Comparison of ENCODE assay signal across 1 cellular context in the genomic region with DNA sequence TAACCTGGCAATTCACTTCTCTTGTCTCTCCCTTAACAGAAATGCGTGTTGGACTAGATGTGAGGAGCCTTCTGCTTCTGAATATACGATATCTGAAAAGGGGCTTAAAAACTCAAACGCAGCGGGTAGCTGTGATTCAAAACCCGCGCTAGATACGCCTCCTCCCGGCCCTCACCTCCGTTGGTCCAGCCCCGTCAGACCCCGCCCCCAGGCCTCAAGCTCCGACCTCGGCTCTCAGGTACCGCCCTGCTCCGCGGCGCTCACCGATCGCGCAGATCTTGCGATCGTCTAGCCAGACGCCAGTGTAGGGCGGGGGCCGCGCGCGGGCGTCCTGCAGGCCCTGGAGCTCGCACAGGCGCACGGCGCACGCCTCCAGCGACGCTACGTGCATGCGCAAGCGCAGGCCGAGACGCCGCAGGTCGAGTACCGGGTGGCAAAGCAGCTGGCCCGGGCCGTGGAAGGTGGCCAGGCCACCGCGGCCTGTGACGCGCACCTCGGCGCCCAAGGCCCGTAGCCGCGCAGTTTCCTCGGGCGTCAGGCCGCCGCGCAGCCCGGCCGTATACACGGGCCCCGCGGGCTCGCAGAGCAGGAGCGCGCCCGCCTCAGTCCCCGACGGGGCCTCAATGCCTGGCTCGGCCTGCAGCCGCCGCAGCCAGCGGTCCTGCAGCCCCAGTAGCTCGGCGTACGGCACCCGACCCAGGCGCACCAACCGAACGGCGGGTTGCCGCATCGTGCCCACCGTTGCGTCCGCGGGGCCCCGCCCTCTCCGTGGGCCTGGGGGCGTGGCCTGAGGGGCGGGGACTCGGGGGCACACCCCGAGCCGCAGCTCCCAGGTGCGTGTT.
TF ChIP-seq lines count a peak whose summit lies in the region.

A gene (minus strand): TSS at position 751 of the 842 bp plus-strand sequence. CDS start 21 bp downstream, at position 730.

TF ChIP-seq in K562, 482 proteins besides CTCF, POLR2A, EP300 and RAD21 (continued from another document and continues in another):
- TF ChIP-seq, protein P1, sequence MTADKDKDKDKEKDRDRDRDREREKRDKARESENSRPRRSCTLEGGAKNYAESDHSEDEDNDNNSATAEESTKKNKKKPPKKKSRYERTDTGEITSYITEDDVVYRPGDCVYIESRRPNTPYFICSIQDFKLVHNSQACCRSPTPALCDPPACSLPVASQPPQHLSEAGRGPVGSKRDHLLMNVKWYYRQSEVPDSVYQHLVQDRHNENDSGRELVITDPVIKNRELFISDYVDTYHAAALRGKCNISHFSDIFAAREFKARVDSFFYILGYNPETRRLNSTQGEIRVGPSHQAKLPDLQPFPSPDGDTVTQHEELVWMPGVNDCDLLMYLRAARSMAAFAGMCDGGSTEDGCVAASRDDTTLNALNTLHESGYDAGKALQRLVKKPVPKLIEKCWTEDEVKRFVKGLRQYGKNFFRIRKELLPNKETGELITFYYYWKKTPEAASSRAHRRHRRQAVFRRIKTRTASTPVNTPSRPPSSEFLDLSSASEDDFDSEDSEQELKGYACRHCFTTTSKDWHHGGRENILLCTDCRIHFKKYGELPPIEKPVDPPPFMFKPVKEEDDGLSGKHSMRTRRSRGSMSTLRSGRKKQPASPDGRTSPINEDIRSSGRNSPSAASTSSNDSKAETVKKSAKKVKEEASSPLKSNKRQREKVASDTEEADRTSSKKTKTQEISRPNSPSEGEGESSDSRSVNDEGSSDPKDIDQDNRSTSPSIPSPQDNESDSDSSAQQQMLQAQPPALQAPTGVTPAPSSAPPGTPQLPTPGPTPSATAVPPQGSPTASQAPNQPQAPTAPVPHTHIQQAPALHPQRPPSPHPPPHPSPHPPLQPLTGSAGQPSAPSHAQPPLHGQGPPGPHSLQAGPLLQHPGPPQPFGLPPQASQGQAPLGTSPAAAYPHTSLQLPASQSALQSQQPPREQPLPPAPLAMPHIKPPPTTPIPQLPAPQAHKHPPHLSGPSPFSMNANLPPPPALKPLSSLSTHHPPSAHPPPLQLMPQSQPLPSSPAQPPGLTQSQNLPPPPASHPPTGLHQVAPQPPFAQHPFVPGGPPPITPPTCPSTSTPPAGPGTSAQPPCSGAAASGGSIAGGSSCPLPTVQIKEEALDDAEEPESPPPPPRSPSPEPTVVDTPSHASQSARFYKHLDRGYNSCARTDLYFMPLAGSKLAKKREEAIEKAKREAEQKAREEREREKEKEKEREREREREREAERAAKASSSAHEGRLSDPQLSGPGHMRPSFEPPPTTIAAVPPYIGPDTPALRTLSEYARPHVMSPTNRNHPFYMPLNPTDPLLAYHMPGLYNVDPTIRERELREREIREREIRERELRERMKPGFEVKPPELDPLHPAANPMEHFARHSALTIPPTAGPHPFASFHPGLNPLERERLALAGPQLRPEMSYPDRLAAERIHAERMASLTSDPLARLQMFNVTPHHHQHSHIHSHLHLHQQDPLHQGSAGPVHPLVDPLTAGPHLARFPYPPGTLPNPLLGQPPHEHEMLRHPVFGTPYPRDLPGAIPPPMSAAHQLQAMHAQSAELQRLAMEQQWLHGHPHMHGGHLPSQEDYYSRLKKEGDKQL (CRISPR knock-in tag; IDR thresholded peaks at IDR 0.05; ENCODE audit: borderline replicate concordance): no peak
- TF ChIP-seq, protein P2, sequence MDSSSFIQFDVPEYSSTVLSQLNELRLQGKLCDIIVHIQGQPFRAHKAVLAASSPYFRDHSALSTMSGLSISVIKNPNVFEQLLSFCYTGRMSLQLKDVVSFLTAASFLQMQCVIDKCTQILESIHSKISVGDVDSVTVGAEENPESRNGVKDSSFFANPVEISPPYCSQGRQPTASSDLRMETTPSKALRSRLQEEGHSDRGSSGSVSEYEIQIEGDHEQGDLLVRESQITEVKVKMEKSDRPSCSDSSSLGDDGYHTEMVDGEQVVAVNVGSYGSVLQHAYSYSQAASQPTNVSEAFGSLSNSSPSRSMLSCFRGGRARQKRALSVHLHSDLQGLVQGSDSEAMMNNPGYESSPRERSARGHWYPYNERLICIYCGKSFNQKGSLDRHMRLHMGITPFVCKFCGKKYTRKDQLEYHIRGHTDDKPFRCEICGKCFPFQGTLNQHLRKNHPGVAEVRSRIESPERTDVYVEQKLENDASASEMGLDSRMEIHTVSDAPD (CRISPR knock-in tag; IDR thresholded peaks at IDR 0.05): no peak
- TF ChIP-seq, protein P3, sequence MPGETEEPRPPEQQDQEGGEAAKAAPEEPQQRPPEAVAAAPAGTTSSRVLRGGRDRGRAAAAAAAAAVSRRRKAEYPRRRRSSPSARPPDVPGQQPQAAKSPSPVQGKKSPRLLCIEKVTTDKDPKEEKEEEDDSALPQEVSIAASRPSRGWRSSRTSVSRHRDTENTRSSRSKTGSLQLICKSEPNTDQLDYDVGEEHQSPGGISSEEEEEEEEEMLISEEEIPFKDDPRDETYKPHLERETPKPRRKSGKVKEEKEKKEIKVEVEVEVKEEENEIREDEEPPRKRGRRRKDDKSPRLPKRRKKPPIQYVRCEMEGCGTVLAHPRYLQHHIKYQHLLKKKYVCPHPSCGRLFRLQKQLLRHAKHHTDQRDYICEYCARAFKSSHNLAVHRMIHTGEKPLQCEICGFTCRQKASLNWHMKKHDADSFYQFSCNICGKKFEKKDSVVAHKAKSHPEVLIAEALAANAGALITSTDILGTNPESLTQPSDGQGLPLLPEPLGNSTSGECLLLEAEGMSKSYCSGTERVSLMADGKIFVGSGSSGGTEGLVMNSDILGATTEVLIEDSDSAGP (CRISPR knock-in tag; IDR thresholded peaks at IDR 0.05): no peak
- TF ChIP-seq RFX7 (CRISPR knock-in tag; IDR thresholded peaks at IDR 0.05): no peak
- no peak for TF ChIP-seq NCOA4 (IDR thresholded peaks at IDR 0.05; ENCODE audit: partially characterized antibody)
- peak; percentile 87 for TF ChIP-seq FUS (optimal IDR thresholded peaks at IDR 0.05; ENCODE audit: low read depth, low read length)
- no peak for TF ChIP-seq IFI16 (CRISPR knock-in tag; IDR thresholded peaks at IDR 0.05)
- TF ChIP-seq ZNF785 (CRISPR knock-in tag; IDR thresholded peaks at IDR 0.05): no peak
- no peak for TF ChIP-seq SMAD3 (CRISPR knock-in tag; conservative IDR thresholded peaks at IDR 0.05)
- TF ChIP-seq JUNB (CRISPR knock-in tag; conservative IDR thresholded peaks at IDR 0.05): no peak
- no peak for TF ChIP-seq ZNF707 (CRISPR knock-in tag; conservative IDR thresholded peaks at IDR 0.05)
- TF ChIP-seq, protein P4, sequence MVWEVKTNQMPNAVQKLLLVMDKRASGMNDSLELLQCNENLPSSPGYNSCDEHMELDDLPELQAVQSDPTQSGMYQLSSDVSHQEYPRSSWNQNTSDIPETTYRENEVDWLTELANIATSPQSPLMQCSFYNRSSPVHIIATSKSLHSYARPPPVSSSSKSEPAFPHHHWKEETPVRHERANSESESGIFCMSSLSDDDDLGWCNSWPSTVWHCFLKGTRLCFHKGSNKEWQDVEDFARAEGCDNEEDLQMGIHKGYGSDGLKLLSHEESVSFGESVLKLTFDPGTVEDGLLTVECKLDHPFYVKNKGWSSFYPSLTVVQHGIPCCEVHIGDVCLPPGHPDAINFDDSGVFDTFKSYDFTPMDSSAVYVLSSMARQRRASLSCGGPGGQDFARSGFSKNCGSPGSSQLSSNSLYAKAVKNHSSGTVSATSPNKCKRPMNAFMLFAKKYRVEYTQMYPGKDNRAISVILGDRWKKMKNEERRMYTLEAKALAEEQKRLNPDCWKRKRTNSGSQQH (CRISPR knock-in tag; IDR thresholded peaks at IDR 0.05): no peak
- TF ChIP-seq RBBP5 (IDR thresholded peaks at IDR 0.05; ENCODE audit: borderline replicate concordance, insufficient read depth, low read length, poor library complexity, severe bottlenecking): peak; percentile 78
- TF ChIP-seq FOS (IDR thresholded peaks at IDR 0.05; ENCODE audit: extremely low read depth, insufficient read length): no peak
- no peak for TF ChIP-seq PRPF4 (IDR thresholded peaks at IDR 0.05; ENCODE audit: insufficient read depth, low read depth, low read length, poor library complexity, severe bottlenecking)
- TF ChIP-seq ZNF668 (CRISPR knock-in tag; IDR thresholded peaks at IDR 0.05): no peak
- peak; percentile 52; the same call in 1 of the 2 replicates for TF ChIP-seq ETV5 (CRISPR knock-in tag; IDR thresholded peaks at IDR 0.05; ENCODE audit: low read depth)
- TF ChIP-seq SMAD1 (IDR thresholded peaks at IDR 0.05; ENCODE audit: low read depth, low read length, partially characterized antibody): no peak
- TF ChIP-seq PTBP1 (IDR thresholded peaks at IDR 0.05; ENCODE audit: low read depth, low read length): no peak
- TF ChIP-seq, protein P5, sequence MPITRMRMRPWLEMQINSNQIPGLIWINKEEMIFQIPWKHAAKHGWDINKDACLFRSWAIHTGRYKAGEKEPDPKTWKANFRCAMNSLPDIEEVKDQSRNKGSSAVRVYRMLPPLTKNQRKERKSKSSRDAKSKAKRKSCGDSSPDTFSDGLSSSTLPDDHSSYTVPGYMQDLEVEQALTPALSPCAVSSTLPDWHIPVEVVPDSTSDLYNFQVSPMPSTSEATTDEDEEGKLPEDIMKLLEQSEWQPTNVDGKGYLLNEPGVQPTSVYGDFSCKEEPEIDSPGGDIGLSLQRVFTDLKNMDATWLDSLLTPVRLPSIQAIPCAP (CRISPR knock-in tag; IDR thresholded peaks at IDR 0.05; ENCODE audit: borderline replicate concordance): no peak
- TF ChIP-seq ZNF133 (CRISPR knock-in tag; IDR thresholded peaks at IDR 0.05): no peak
- no peak for TF ChIP-seq COPS2 (conservative IDR thresholded peaks at IDR 0.05)
- TF ChIP-seq, protein P6, sequence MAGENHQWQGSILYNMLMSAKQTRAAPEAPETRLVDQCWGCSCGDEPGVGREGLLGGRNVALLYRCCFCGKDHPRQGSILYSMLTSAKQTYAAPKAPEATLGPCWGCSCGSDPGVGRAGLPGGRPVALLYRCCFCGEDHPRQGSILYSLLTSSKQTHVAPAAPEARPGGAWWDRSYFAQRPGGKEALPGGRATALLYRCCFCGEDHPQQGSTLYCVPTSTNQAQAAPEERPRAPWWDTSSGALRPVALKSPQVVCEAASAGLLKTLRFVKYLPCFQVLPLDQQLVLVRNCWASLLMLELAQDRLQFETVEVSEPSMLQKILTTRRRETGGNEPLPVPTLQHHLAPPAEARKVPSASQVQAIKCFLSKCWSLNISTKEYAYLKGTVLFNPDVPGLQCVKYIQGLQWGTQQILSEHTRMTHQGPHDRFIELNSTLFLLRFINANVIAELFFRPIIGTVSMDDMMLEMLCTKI (IDR thresholded peaks at IDR 0.05; ENCODE audit: partially characterized antibody): no peak
- TF ChIP-seq CCAR2 (IDR thresholded peaks at IDR 0.05; ENCODE audit: low read depth, low read length): no peak
- no peak for TF ChIP-seq ZNF77 (CRISPR knock-in tag; IDR thresholded peaks at IDR 0.05)
- TF ChIP-seq L3MBTL2 (IDR thresholded peaks at IDR 0.05): peak; percentile 89
- peak; percentile 78 for TF ChIP-seq HNRNPLL (IDR thresholded peaks at IDR 0.05; ENCODE audit: low read depth, low read length, poor library complexity, severe bottlenecking)
- TF ChIP-seq, protein P7, sequence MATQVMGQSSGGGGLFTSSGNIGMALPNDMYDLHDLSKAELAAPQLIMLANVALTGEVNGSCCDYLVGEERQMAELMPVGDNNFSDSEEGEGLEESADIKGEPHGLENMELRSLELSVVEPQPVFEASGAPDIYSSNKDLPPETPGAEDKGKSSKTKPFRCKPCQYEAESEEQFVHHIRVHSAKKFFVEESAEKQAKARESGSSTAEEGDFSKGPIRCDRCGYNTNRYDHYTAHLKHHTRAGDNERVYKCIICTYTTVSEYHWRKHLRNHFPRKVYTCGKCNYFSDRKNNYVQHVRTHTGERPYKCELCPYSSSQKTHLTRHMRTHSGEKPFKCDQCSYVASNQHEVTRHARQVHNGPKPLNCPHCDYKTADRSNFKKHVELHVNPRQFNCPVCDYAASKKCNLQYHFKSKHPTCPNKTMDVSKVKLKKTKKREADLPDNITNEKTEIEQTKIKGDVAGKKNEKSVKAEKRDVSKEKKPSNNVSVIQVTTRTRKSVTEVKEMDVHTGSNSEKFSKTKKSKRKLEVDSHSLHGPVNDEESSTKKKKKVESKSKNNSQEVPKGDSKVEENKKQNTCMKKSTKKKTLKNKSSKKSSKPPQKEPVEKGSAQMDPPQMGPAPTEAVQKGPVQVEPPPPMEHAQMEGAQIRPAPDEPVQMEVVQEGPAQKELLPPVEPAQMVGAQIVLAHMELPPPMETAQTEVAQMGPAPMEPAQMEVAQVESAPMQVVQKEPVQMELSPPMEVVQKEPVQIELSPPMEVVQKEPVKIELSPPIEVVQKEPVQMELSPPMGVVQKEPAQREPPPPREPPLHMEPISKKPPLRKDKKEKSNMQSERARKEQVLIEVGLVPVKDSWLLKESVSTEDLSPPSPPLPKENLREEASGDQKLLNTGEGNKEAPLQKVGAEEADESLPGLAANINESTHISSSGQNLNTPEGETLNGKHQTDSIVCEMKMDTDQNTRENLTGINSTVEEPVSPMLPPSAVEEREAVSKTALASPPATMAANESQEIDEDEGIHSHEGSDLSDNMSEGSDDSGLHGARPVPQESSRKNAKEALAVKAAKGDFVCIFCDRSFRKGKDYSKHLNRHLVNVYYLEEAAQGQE (CRISPR knock-in tag; IDR thresholded peaks at IDR 0.05; ENCODE audit: low read depth): peak; percentile 83
- no peak for TF ChIP-seq TAF7 (tag; IDR thresholded peaks at IDR 0.05)
- TF ChIP-seq, protein P8, sequence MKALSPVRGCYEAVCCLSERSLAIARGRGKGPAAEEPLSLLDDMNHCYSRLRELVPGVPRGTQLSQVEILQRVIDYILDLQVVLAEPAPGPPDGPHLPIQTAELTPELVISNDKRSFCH (CRISPR knock-in tag; IDR thresholded peaks at IDR 0.05): no peak
- TF ChIP-seq, protein P8 (tag; IDR thresholded peaks at IDR 0.05): no peak; the same call in none of the 2 replicates
- TF ChIP-seq ARHGAP35 (IDR thresholded peaks at IDR 0.05; ENCODE audit: partially characterized antibody): no peak
- TF ChIP-seq, protein P9, sequence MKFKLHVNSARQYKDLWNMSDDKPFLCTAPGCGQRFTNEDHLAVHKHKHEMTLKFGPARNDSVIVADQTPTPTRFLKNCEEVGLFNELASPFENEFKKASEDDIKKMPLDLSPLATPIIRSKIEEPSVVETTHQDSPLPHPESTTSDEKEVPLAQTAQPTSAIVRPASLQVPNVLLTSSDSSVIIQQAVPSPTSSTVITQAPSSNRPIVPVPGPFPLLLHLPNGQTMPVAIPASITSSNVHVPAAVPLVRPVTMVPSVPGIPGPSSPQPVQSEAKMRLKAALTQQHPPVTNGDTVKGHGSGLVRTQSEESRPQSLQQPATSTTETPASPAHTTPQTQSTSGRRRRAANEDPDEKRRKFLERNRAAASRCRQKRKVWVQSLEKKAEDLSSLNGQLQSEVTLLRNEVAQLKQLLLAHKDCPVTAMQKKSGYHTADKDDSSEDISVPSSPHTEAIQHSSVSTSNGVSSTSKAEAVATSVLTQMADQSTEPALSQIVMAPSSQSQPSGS (CRISPR knock-in tag; IDR thresholded peaks at IDR 0.05): no peak
- no peak for TF ChIP-seq PCBP2 (IDR thresholded peaks at IDR 0.05; ENCODE audit: low read depth, low read length, poor library complexity, severe bottlenecking)
- TF ChIP-seq, protein P10, sequence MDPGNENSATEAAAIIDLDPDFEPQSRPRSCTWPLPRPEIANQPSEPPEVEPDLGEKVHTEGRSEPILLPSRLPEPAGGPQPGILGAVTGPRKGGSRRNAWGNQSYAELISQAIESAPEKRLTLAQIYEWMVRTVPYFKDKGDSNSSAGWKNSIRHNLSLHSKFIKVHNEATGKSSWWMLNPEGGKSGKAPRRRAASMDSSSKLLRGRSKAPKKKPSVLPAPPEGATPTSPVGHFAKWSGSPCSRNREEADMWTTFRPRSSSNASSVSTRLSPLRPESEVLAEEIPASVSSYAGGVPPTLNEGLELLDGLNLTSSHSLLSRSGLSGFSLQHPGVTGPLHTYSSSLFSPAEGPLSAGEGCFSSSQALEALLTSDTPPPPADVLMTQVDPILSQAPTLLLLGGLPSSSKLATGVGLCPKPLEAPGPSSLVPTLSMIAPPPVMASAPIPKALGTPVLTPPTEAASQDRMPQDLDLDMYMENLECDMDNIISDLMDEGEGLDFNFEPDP (CRISPR knock-in tag; IDR thresholded peaks at IDR 0.05): no peak; the same call in 1 of the 2 replicates
- TF ChIP-seq EGR1 (conservative IDR thresholded peaks at IDR 0.05): peak; percentile 89
- no peak for TF ChIP-seq RNF2 (IDR thresholded peaks at IDR 0.05)
- TF ChIP-seq SIX5 (IDR thresholded peaks at IDR 0.05; ENCODE audit: borderline replicate concordance in 1 of 2, insufficient read depth in 1 of 2, low read depth in 1 of 2, low read length in 2 of 2): no peak
